ENCODE assay signal across 1 cellular context in the genomic region with DNA sequence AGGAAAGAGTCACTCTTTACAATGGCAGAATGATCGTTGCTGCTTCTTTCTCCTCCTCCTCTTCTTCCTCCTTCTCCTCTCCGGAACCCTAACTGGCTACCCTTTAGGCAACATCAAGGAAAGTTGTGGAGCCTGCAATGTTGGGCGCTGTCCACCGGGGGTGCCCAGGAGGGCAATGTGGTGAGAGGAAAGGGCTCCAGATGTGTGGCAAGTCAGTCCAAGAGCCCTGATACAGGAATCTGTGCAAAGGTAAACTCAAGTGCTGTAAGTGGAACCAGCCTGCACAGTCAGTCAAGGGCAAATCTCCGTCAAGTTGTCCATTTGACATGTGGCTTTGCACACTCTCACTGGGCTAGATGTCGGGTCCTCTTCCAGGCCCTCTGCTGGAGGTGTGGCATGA.
TF ChIP-seq lines count a peak whose summit lies in the region.

No MANE protein-coding gene starts in this region.

TF ChIP-seq in H1, 55 proteins besides CTCF, POLR2A, EP300 and RAD21:
- TF ChIP-seq TEAD4 (IDR thresholded peaks at IDR 0.05; ENCODE audit: low read depth, low read length) (no peak), POU5F1 (IDR thresholded peaks at IDR 0.05; ENCODE audit: low read depth, low read length) (no peak), E2F6 (IDR thresholded peaks at IDR 0.05) (no peak), KDM4A (IDR thresholded peaks at IDR 0.05; ENCODE audit: low read depth, low read length, severe bottlenecking) (no peak), EZH2 (IDR thresholded peaks at IDR 0.05; ENCODE audit: low read depth, low read length, severe bottlenecking) (no peak), JUND (IDR thresholded peaks at IDR 0.05; ENCODE audit: low read length) (no peak), JUN (IDR thresholded peaks at IDR 0.05; ENCODE audit: low read depth, low read length) (no peak), CREB1 (IDR thresholded peaks at IDR 0.05) (no peak), KDM1A (IDR thresholded peaks at IDR 0.05; ENCODE audit: borderline replicate concordance, low read length) (no peak), CHD2 (IDR thresholded peaks at IDR 0.05; ENCODE audit: low read length) (no peak), SIX5 (IDR thresholded peaks at IDR 0.05; ENCODE audit: low read depth, low read length) (no peak), SUZ12 (IDR thresholded peaks at IDR 0.05; ENCODE audit: low read length) (no peak), SP1 (IDR thresholded peaks at IDR 0.05; ENCODE audit: low read depth, low read length) (no peak), FOSL1 (IDR thresholded peaks at IDR 0.05; ENCODE audit: insufficient read depth, low read depth, low read length) (no peak)
- TF ChIP-seq, protein P1, sequence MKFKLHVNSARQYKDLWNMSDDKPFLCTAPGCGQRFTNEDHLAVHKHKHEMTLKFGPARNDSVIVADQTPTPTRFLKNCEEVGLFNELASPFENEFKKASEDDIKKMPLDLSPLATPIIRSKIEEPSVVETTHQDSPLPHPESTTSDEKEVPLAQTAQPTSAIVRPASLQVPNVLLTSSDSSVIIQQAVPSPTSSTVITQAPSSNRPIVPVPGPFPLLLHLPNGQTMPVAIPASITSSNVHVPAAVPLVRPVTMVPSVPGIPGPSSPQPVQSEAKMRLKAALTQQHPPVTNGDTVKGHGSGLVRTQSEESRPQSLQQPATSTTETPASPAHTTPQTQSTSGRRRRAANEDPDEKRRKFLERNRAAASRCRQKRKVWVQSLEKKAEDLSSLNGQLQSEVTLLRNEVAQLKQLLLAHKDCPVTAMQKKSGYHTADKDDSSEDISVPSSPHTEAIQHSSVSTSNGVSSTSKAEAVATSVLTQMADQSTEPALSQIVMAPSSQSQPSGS (IDR thresholded peaks at IDR 0.05; ENCODE audit: low read length) = no peak
